In genomic region chr10:119302591-119303253, GRCh38 we compare ENCODE assay signal across 11 cellular contexts.
DNase-seq lines count a peak whose midpoint lies in the region; ATAC-seq and TF ChIP-seq lines count a peak whose summit lies in the region.
"Had no signal": no experiment of that assay in that cellular context is flagged by ENCODE, and none has a peak within 500 bp of the region (broad histone marks: within the 10 kb centered on the region; RNA-seq: fewer than 3 reads in every experiment).

No MANE protein-coding gene starts in this region.

- H3K27me3 ChIP-seq in mammary epithelial cell (ENCODE audit: insufficient read depth, low read length) = no peaks in the 10 kb centered on the region
- no peaks in the 10 kb centered on the region for H3K27me3 ChIP-seq in uterus

- H3K79me2 ChIP-seq in mammary epithelial cell (ENCODE audit: insufficient read depth, low read length) = no peaks in the 10 kb centered on the region

- H3K27ac ChIP-seq in mammary epithelial cell (ENCODE audit: insufficient read depth, low read depth, low read length) = no peak overlapping the region
- peak overlapping the region; percentile 57 to 76 for H3K27ac ChIP-seq in uterus

- ATAC-seq in memory B cell (ENCODE audit: low read depth) = no peak

- WGBS in mammary epithelial cell (ENCODE audit: low coverage, missing lambda C conversion rate) = 89% methylated on average over 8 of the region's 12 CpGs

- peaks cover 41% of the 10 kb centered on the region for H3K4me1 ChIP-seq in mammary epithelial cell (ENCODE audit: insufficient read depth, low read length)
- peaks cover 0 to 5% of the 10 kb centered on the region in 2 donors for H3K4me1 ChIP-seq in uterus

- H3K36me3 ChIP-seq in mammary epithelial cell (ENCODE audit: insufficient read depth, low read length) (no peaks in the 10 kb centered on the region), uterus (no peaks in the 10 kb centered on the region)

- TF ChIP-seq CTCF in MCF 10A (IDR thresholded peaks at IDR 0.05; ENCODE audit: unreplicated experiment) (no peak), mammary epithelial cell (conservative IDR thresholded peaks at IDR 0.05 in 1 of 2, IDR thresholded peaks at IDR 0.05 in 1 of 2; ENCODE audit: extremely low read depth in 1 of 2, insufficient read depth in 1 of 2, low read depth in 1 of 2, low read length in 2 of 2) (no peak), uterus (IDR thresholded peaks at IDR 0.05) (no peak), GM10266 (IDR thresholded peaks at IDR 0.05; ENCODE audit: control insufficient read depth, insufficient read depth, low read depth, missing control alignments) (no peak)

- H3K36me3 Mint-ChIP-seq in MCF 10A (ENCODE audit: insufficient read depth, unreplicated experiment) (no peaks in the 10 kb centered on the region), memory B cell (peaks cover 9% of the 10 kb centered on the region)
- peaks cover 6% of the 10 kb centered on the region for H3K36me3 Mint-ChIP-seq in activated CD4-positive, alpha-beta memory T cell treated with anti-CD3 and anti-CD28 coated beads, Interleukin-2, amount 10 ng/mL, durations not matched to agents 7 days and 5 days (ENCODE audit: low read depth)

- H3K27me3 Mint-ChIP-seq in MCF 10A (ENCODE audit: insufficient read depth, unreplicated experiment) (no peaks in the 10 kb centered on the region), memory B cell (no peaks in the 10 kb centered on the region)
- no peaks in the 10 kb centered on the region for H3K27me3 Mint-ChIP-seq in activated CD4-positive, alpha-beta memory T cell treated with anti-CD3 and anti-CD28 coated beads, Interleukin-2, amount 10 ng/mL, durations not matched to agents 7 days and 5 days

- dilution Hi-C loops in mammary epithelial cell (cut with HindIII; ENCODE audit: low sequenced_read_pairs) = no loop called here

- no peak overlapping the region for H2AFZ ChIP-seq in mammary epithelial cell (ENCODE audit: low read depth, low read length)

- no peaks in the 10 kb centered on the region for H4K20me1 ChIP-seq in mammary epithelial cell (ENCODE audit: insufficient read depth, low read length)

- H3K9me3 ChIP-seq in mammary epithelial cell (replicated peaks; ENCODE audit: insufficient read depth, low read length) (no peaks in the 10 kb centered on the region), uterus (no peaks in the 10 kb centered on the region)

- H3K9me3 Mint-ChIP-seq in MCF 10A (ENCODE audit: unreplicated experiment) = no peaks in the 10 kb centered on the region
- H3K9me3 Mint-ChIP-seq in activated CD4-positive, alpha-beta memory T cell treated with anti-CD3 and anti-CD28 coated beads, Interleukin-2, amount 10 ng/mL, durations not matched to agents 7 days and 5 days = no peaks in the 10 kb centered on the region
- peaks cover 2% of the 10 kb centered on the region for H3K9me3 Mint-ChIP-seq in memory B cell

- in situ Hi-C loops in mammary epithelial cell (cut with MboI; ENCODE audit: low sequenced_read_pairs in 2 of 2) = no loop called here

- H3K27ac Mint-ChIP-seq in MCF 10A (ENCODE audit: low read depth, unreplicated experiment) = peak overlapping the region; percentile 10
- H3K27ac Mint-ChIP-seq in activated CD4-positive, alpha-beta memory T cell treated with anti-CD3 and anti-CD28 coated beads, Interleukin-2, amount 10 ng/mL, durations not matched to agents 7 days and 5 days = peak overlapping the region; percentile 100
- peak overlapping the region; percentile 35 for H3K27ac Mint-ChIP-seq in memory B cell

- BruUV-seq in MCF 10A (replicated peaks; lab: Mats Ljungman, UMichigan) (no TSS peak), mammary epithelial cell (replicated peaks; lab: Mats Ljungman, UMichigan) (no TSS peak)

- CTCF ChIA-PET in MCF 10A (lab: Yijun Ruan, JAX) = no interaction called here
- CTCF ChIA-PET in mammary epithelial cell (lab: Charles Lee; ENCODE audit: low non-redundant PET) = interaction anchor here (0.5 kb wide), 1 partner anchor 13 kb away, joined by 9 read pairs; no protein-coding TSS in a partner anchor
- CTCF ChIA-PET in activated CD4-positive, alpha-beta memory T cell treated with anti-CD3 and anti-CD28 coated beads, Interleukin-2, amount 10 ng/mL, durations not matched to agents 7 days and 5 days (lab: Charles Lee) = interaction anchor here (0.8 to 1.8 kb wide), 9 partner anchors 13 to 240 kb away, joined by 4 to 10 read pairs (median 6); partner anchors contain the start of genes GRK5 and RGS10

- no peak overlapping the region for H3K4me2 ChIP-seq in mammary epithelial cell (ENCODE audit: insufficient read depth, low read depth, low read length)

- H3K4me3 ChIP-seq in mammary epithelial cell (replicated peaks in 1 of 3; ENCODE audit: insufficient read depth in 1 of 3, low read depth in 2 of 3, low read length in 3 of 3) (no peak overlapping the region), uterus (no peak overlapping the region)

- H3K9ac ChIP-seq in mammary epithelial cell (ENCODE audit: insufficient read depth, low read length) = no peak overlapping the region

- intact Hi-C loops in MCF 10A (cut with micrococcal nuclease) = no loop called here
- intact Hi-C loops in mammary epithelial cell (cut with micrococcal nuclease) = no loop called here
- intact Hi-C loops in uterus (cut with DNase I; ENCODE audit: low total_unique reads) = no loop called here

- H3K4me3 Mint-ChIP-seq in MCF 10A (ENCODE audit: unreplicated experiment) (no peak overlapping the region), memory B cell (peak overlapping the region; percentile 9)
- no peak overlapping the region for H3K4me3 Mint-ChIP-seq in activated CD4-positive, alpha-beta memory T cell treated with anti-CD3 and anti-CD28 coated beads, Interleukin-2, amount 10 ng/mL, durations not matched to agents 7 days and 5 days

- DNase-seq in MCF 10A (ENCODE audit: unreplicated experiment) = no peak
- no peak for DNase-seq in mammary epithelial cell
- DNase-seq in activated CD4-positive, alpha-beta memory T cell treated with anti-CD3 and anti-CD28 coated beads, Interleukin-2, amount 10 ng/mL, durations not matched to agents 7 days and 5 days = no peak
- DNase-seq in memory B cell (ENCODE audit: low spot score in 2 of 2) = no peak
- DNase-seq in uterus = no peak
- DNase-seq in RPMI8226 = no peak
- no peak for DNase-seq in GM10266 (ENCODE audit: extremely low spot score)
- no peak for DNase-seq in NCI-H748 (lab: John Stamatoyannopoulos, UW; ENCODE audit: unreplicated experiment)
- DNase-seq: AML-193, cerebellar nuclear complex, NCI-H446 had no signal

- H3K4me1 Mint-ChIP-seq in MCF 10A (ENCODE audit: insufficient read depth, unreplicated experiment) = peaks cover 36% of the 10 kb centered on the region
- H3K4me1 Mint-ChIP-seq in activated CD4-positive, alpha-beta memory T cell treated with anti-CD3 and anti-CD28 coated beads, Interleukin-2, amount 10 ng/mL, durations not matched to agents 7 days and 5 days = peaks cover 90% of the 10 kb centered on the region
- peaks cover 69% of the 10 kb centered on the region for H3K4me1 Mint-ChIP-seq in memory B cell

- no peak for TF ChIP-seq POLR2A in uterus (IDR thresholded peaks at IDR 0.05)

- POLR2A ChIA-PET in MCF 10A (lab: Yijun Ruan, JAX) = no interaction called here
- POLR2A ChIA-PET in activated CD4-positive, alpha-beta memory T cell treated with anti-CD3 and anti-CD28 coated beads, Interleukin-2, amount 10 ng/mL, durations not matched to agents 7 days and 5 days (lab: Charles Lee) = interaction anchor here (0.9 to 6.9 kb wide), 12 partner anchors 10 to 212 kb away, joined by 3 to 100 read pairs (median 11); partner anchors contain the start of gene GRK5

Comparison
In these comparisons a context has a peak if more than half of its experiments do, and no peak if none do; other contexts are left out.
1. H3K27ac Mint-ChIP-seq: peak in every context shown above with its lines; median percentile 100 in activated CD4-positive, alpha-beta memory T cell treated with anti-CD3 and anti-CD28 coated beads, Interleukin-2, amount 10 ng/mL, durations not matched to agents 7 days and 5 days; 35 in memory B cell; 10 in MCF 10A.